In genomic region chr5:77418601-77419591, GRCh38 we compare ENCODE assay signal across 19 cellular contexts.
DNase-seq lines count a peak whose midpoint lies in the region; ATAC-seq and TF ChIP-seq lines count a peak whose summit lies in the region.
"Had no signal": no experiment of that assay in that cellular context is flagged by ENCODE, and none has a peak within 500 bp of the region (broad histone marks: within the 10 kb centered on the region; RNA-seq: fewer than 3 reads in every experiment).

No MANE protein-coding gene starts in this region.

- no peak for TF ChIP-seq CTCF in fibroblast of mammary gland (conservative IDR thresholded peaks at IDR 0.05; ENCODE audit: control insufficient read depth, insufficient read depth, low read depth, low read length)
- no peak for TF ChIP-seq CTCF in prostate gland (IDR thresholded peaks at IDR 0.05)
- TF ChIP-seq CTCF in testis (IDR thresholded peaks at IDR 0.05): no peak

- intact Hi-C loops in prostate gland (cut with DNase I) (no loop called here), testis (cut with DNase I; ENCODE audit: low total_unique reads) (no loop called here)

- H3K4me1 ChIP-seq in adipocyte (ENCODE audit: control insufficient read depth, insufficient read depth, low read length) (no peaks in the 10 kb centered on the region), prostate gland (replicated peaks) (peaks cover 7% of the 10 kb centered on the region), testis (peaks cover 16% of the 10 kb centered on the region)
- H3K4me1 ChIP-seq: suprapubic skin had no signal

- WGBS in prostate gland: 56% methylated on average over 13 of the region's 13 CpGs
- WGBS in testis, 2 donors: 46 to 54% methylated on average over 13 of the region's 13 CpGs

- TF ChIP-seq POLR2A in prostate gland (IDR thresholded peaks at IDR 0.05): no peak
- no peak for TF ChIP-seq POLR2A in testis (IDR thresholded peaks at IDR 0.05)

- no peak for ATAC-seq in GM19452 (IDR thresholded peaks at IDR 0.05; ENCODE audit: unreplicated experiment)
- ATAC-seq: left cardiac atrium; naive thymus-derived CD4-positive, alpha-beta T cell had no signal

- peak overlapping the region; percentile 54 to 80 for H3K27ac ChIP-seq in prostate gland
- H3K27ac ChIP-seq in testis: peak overlapping the region in 1 of 2 donors; percentile 51
- H3K27ac ChIP-seq: heart right ventricle, suprapubic skin had no signal

- no peaks in the 10 kb centered on the region for H3K27me3 ChIP-seq in adipocyte (replicated peaks; ENCODE audit: control insufficient read depth, insufficient read depth, low read length)
- no peaks in the 10 kb centered on the region for H3K27me3 ChIP-seq in prostate gland (replicated peaks; ENCODE audit: insufficient read depth)
- H3K27me3 ChIP-seq in testis: no peaks in the 10 kb centered on the region
- H3K27me3 ChIP-seq: heart right ventricle, suprapubic skin had no signal

- H3K9me3 ChIP-seq in adipocyte (ENCODE audit: control insufficient read depth, low read length): no peaks in the 10 kb centered on the region
- H3K9me3 ChIP-seq in prostate gland: no peaks in the 10 kb centered on the region
- no peaks in the 10 kb centered on the region for H3K9me3 ChIP-seq in testis
- H3K9me3 ChIP-seq: suprapubic skin had no signal

- H3K36me3 ChIP-seq in adipocyte (ENCODE audit: control insufficient read depth, insufficient read depth, low read length, severe bottlenecking) (peaks cover 18% of the 10 kb centered on the region), prostate gland (no peaks in the 10 kb centered on the region), testis (ENCODE audit: low read depth, missing control alignments) (no peaks in the 10 kb centered on the region)
- H3K36me3 ChIP-seq: heart right ventricle, suprapubic skin had no signal

- H3K9ac ChIP-seq in adipocyte (ENCODE audit: low read length): no peak overlapping the region

- H3K4me3 ChIP-seq in adipocyte (ENCODE audit: low read length) (no peak overlapping the region), fibroblast of mammary gland (ENCODE audit: control insufficient read depth, low read depth, low read length) (no peak overlapping the region), prostate gland (no peak overlapping the region), testis (no peak overlapping the region)
- H3K4me3 ChIP-seq: heart right ventricle, suprapubic skin had no signal

- peak; percentile 4 for DNase-seq in DMS153 treated with DMSO at 0.1 percent for 48 hours (lab: John Stamatoyannopoulos, UW; ENCODE audit: unreplicated experiment)
- peak; percentile 27 for DNase-seq in adipocyte (ENCODE audit: low read depth)
- peak; percentile 53 for DNase-seq in fibroblast of mammary gland (ENCODE audit: low read depth)
- peak; percentile 25 for DNase-seq in prostate gland (ENCODE audit: low spot score)
- DNase-seq in NCI-H748 (lab: John Stamatoyannopoulos, UW; ENCODE audit: unreplicated experiment): no peak
- DNase-seq in testis: no peak
- DNase-seq in D341Med (ENCODE audit: low spot score): no peak
- DNase-seq: activated CD4-positive, alpha-beta T cell treated with anti-CD3 and anti-CD28 coated beads for 4 hours; activated naive CD4-positive, alpha-beta T cell treated with anti-CD3 and anti-CD28 coated beads, Interleukin-2, amount 50 U/mL, for 16 hours; activated T-cell treated with anti-CD3 and anti-CD28 coated beads for 4 hours; heart right ventricle; left cardiac atrium; MV-4-11; naive thymus-derived CD4-positive, alpha-beta T cell; NCI-H2171; NK-92 treated with Interleukin-12 subunit alpha and Interleukin-12 subunit beta, amount 100 ng/mL, for 24 hours; SHP77 had no signal

Comparison
In these comparisons a context has a peak if more than half of its experiments do, and no peak if none do; other contexts are left out.
1. DNase-seq: peak in DMS153 treated with DMSO at 0.1 percent for 48 hours (single experiment), adipocyte (single experiment), fibroblast of mammary gland (single experiment) and prostate gland (single experiment); none in NCI-H748 (single experiment), testis (single experiment) and D341Med (single experiment).